13 cellular contexts compared by ENCODE assay signal in genomic region chr6:139983555-139984276, GRCh38.
DNase-seq lines count a peak whose midpoint lies in the region; ATAC-seq, FAIRE-seq and TF ChIP-seq lines count a peak whose summit lies in the region.
"Had no signal": no experiment of that assay in that cellular context is flagged by ENCODE, and none has a peak within 500 bp of the region (broad histone marks: within the 10 kb centered on the region; RNA-seq: fewer than 3 reads in every experiment).

No MANE protein-coding gene starts in this region.

- H3K27ac ChIP-seq in brain microvascular endothelial cell (peak overlapping the region; percentile 91), HepG2 (ENCODE audit: extremely low read length, insufficient read depth, low read length) (no peak overlapping the region), spleen (peak overlapping the region in 6 of 8 donors; percentile 4 to 63 (median 40))

- 19% methylated on average over 5 of the region's 5 CpGs for WGBS in HepG2 (ENCODE audit: low lambda C conversion rate)
- WGBS in spleen, 5 donors, result 68 to 86% (median 77%) methylated on average over 5 of the region's 5 CpGs

- FAIRE-seq in HepG2 (lab: Jason Lieb, UNC), result no peak

- H3K27ac Mint-ChIP-seq in activated naive CD4-positive, alpha-beta T cell treated with anti-CD3 and anti-CD28 coated beads for 36 hours, result no peak overlapping the region
- H3K27ac Mint-ChIP-seq in immature natural killer cell, result no peak overlapping the region

- no peaks in the 10 kb centered on the region for H4K20me1 ChIP-seq in HepG2 (ENCODE audit: insufficient read depth, low read length)

- H3K36me3 ChIP-seq in brain microvascular endothelial cell (replicated peaks) (no peaks in the 10 kb centered on the region), HepG2 (replicated peaks in 1 of 2; ENCODE audit: control insufficient read depth in 1 of 2, insufficient read depth in 2 of 2, low read length in 2 of 2) (no peaks in the 10 kb centered on the region), spleen (no peaks in the 10 kb centered on the region)

- ATAC-seq in HepG2 (no peak), HG02870 (IDR thresholded peaks at IDR 0.05; ENCODE audit: unreplicated experiment) (no peak)

- TF ChIP-seq POLR2A in HepG2 (IDR thresholded peaks at IDR 0.05; ENCODE audit: insufficient read depth in 1 of 2, low read depth in 2 of 2, low read length in 2 of 2) (no peak), spleen (IDR thresholded peaks at IDR 0.05) (no peak)

- no peak for TF ChIP-seq RAD21 in HepG2 (CRISPR knock-in tag; IDR thresholded peaks at IDR 0.05)

- intact Hi-C loops in HepG2 (cut with micrococcal nuclease; ENCODE audit: unreplicated experiment) (no loop called here), spleen (cut with DNase I; ENCODE audit: low total_unique reads) (no loop called here)
- intact Hi-C loops in activated naive CD4-positive, alpha-beta T cell treated with anti-CD3 and anti-CD28 coated beads for 36 hours (cut with micrococcal nuclease), result no loop called here

- H3K9me3 Mint-ChIP-seq in activated naive CD4-positive, alpha-beta T cell treated with anti-CD3 and anti-CD28 coated beads for 36 hours, result no peaks in the 10 kb centered on the region
- no peaks in the 10 kb centered on the region for H3K9me3 Mint-ChIP-seq in immature natural killer cell

- H3K36me3 Mint-ChIP-seq in activated naive CD4-positive, alpha-beta T cell treated with anti-CD3 and anti-CD28 coated beads for 36 hours (ENCODE audit: low read depth), result no peaks in the 10 kb centered on the region
- H3K36me3 Mint-ChIP-seq in immature natural killer cell, result no peaks in the 10 kb centered on the region

- H3K4me3 Mint-ChIP-seq in activated naive CD4-positive, alpha-beta T cell treated with anti-CD3 and anti-CD28 coated beads for 36 hours, result no peak overlapping the region
- H3K4me3 Mint-ChIP-seq in immature natural killer cell, result no peak overlapping the region

- H3K4me3 ChIP-seq in brain microvascular endothelial cell (ENCODE audit: low read depth, low read length), result no peak overlapping the region
- H3K4me3 ChIP-seq in HepG2 (replicated peaks in 1 of 3; ENCODE audit: insufficient read depth in 1 of 3, low read depth in 2 of 3, low read length in 3 of 3), result no peak overlapping the region
- H3K4me3 ChIP-seq in spleen, result no peak overlapping the region

- H3K9me3 ChIP-seq in HepG2 (ENCODE audit: low read length), result no peaks in the 10 kb centered on the region
- no peaks in the 10 kb centered on the region for H3K9me3 ChIP-seq in spleen

- no peak overlapping the region for H3K9ac ChIP-seq in HepG2 (ENCODE audit: insufficient read depth, low read depth, low read length)

- in situ Hi-C loops in brain microvascular endothelial cell (cut with HindIII; ENCODE audit: low pct_ligation_motif_present, low sequenced_read_pairs) (no loop called here), HepG2 (cut with HindIII; ENCODE audit: extremely low pct_ligation_motif_present, low pct_unique_long_range_greater_than_20kb) (no loop called here)

- H3K27me3 ChIP-seq in brain microvascular endothelial cell (replicated peaks), result no peaks in the 10 kb centered on the region
- no peaks in the 10 kb centered on the region for H3K27me3 ChIP-seq in HepG2 (ENCODE audit: control insufficient read depth in 1 of 2, insufficient read depth in 2 of 2, low read length in 2 of 2)
- H3K27me3 ChIP-seq in spleen (replicated peaks in 1 of 7), result no peaks in the 10 kb centered on the region

- TF ChIP-seq EP300 in HepG2 (IDR thresholded peaks at IDR 0.05; ENCODE audit: low read depth in 2 of 2, low read length in 2 of 2) (no peak), HepG2 (CRISPR knock-in tag; IDR thresholded peaks at IDR 0.05; ENCODE audit: borderline replicate concordance) (no peak)

- CTCF ChIA-PET in HepG2 (lab: Yijun Ruan, JAX; ENCODE audit: low intra/inter-chr PET ratio, low total read pairs), result no interaction called here
- CTCF ChIA-PET in activated naive CD4-positive, alpha-beta T cell treated with anti-CD3 and anti-CD28 coated beads for 36 hours (lab: Charles Lee), result no interaction called here

- H3K4me2 ChIP-seq in HepG2 (ENCODE audit: low read depth, low read length), result no peak overlapping the region

- H3K4me1 Mint-ChIP-seq in activated naive CD4-positive, alpha-beta T cell treated with anti-CD3 and anti-CD28 coated beads for 36 hours (ENCODE audit: low read depth), result peaks cover 5% of the 10 kb centered on the region
- peaks cover 0 to 2% of the 10 kb centered on the region in 2 donors for H3K4me1 Mint-ChIP-seq in immature natural killer cell

- TF ChIP-seq CTCF in brain microvascular endothelial cell (IDR thresholded peaks at IDR 0.05; ENCODE audit: low read depth, low read length, missing control alignments) (no peak), HepG2 (CRISPR knock-in tag; IDR thresholded peaks at IDR 0.05) (no peak), spleen (IDR thresholded peaks at IDR 0.05 in 8 of 11, conservative IDR thresholded peaks at IDR 0.05 in 3 of 11) (no peak)

- POLR2A ChIA-PET in HepG2 (lab: Yijun Ruan, JAX), result no interaction called here

- no peak overlapping the region for H2AFZ ChIP-seq in HepG2 (ENCODE audit: low read length)

- H3K27me3 Mint-ChIP-seq in activated naive CD4-positive, alpha-beta T cell treated with anti-CD3 and anti-CD28 coated beads for 36 hours (ENCODE audit: low read depth), result peaks cover 11% of the 10 kb centered on the region
- peaks cover 0 to 4% (median 3%) of the 10 kb centered on the region in 3 donors for H3K27me3 Mint-ChIP-seq in immature natural killer cell (ENCODE audit: low read depth in 3 of 3)

- H3K79me2 ChIP-seq in HepG2 (ENCODE audit: insufficient read depth, low read length), result no peaks in the 10 kb centered on the region

- no TSS peak for BruUV-seq in HepG2 (replicated peaks; lab: Mats Ljungman, UMichigan)

- DNase-seq in HCEC 1CT, result peak; percentile 99
- peak; percentile 90 for DNase-seq in brain microvascular endothelial cell
- no peak for DNase-seq in HepG2 (ENCODE audit: low spot score)
- DNase-seq in spleen, result no peak
- no peak for DNase-seq in retina
- DNase-seq in activated naive CD4-positive, alpha-beta T cell treated with anti-CD3 and anti-CD28 coated beads for 36 hours, result no peak
- no peak for DNase-seq in immature natural killer cell
- DNase-seq: caudate nucleus; midbrain; NCI-H2029 treated with DMSO at 0.1 percent for 48 hours; stimulated activated CD4-positive, alpha-beta T cell treated with anti-CD3 and anti-CD28 coated beads, Interleukin-15, amount 100 ng/mL, for 24 hours; stimulated activated naive CD4-positive, alpha-beta T cell treated with Interleukin-2 at 50 U/mL for 16 hours had no signal

- H3K4me1 ChIP-seq in HepG2 (ENCODE audit: insufficient read depth, low read length) (no peaks in the 10 kb centered on the region), spleen (peaks cover 0 to 18% (median 10%) of the 10 kb centered on the region in 6 donors)

TF ChIP-seq in HepG2, 621 proteins besides CTCF, POLR2A, EP300 and RAD21:
- TF ChIP-seq ZNF530 (CRISPR knock-in tag; IDR thresholded peaks at IDR 0.05; ENCODE audit: low read depth), result no peak
- peak; percentile 23; the same call in 1 of the 2 replicates for TF ChIP-seq CEBPB (IDR thresholded peaks at IDR 0.05; ENCODE audit: borderline replicate concordance, low read depth, low read length)
TF ChIP-seq in HepG2: peak in this region for 1.

Comparison
In these comparisons a context has a peak if more than half of its experiments do, and no peak if none do; other contexts are left out.
1. DNase-seq: peak in HCEC 1CT (single experiment) and brain microvascular endothelial cell (single experiment); none in HepG2 (single experiment), spleen (single experiment), retina (single experiment), activated naive CD4-positive, alpha-beta T cell treated with anti-CD3 and anti-CD28 coated beads for 36 hours (single experiment) and immature natural killer cell (0 of 3).